In genomic region chr3:146313411-146314111, GRCh38 we compare ENCODE assay signal across 13 cellular contexts.
DNase-seq lines count a peak whose midpoint lies in the region; ATAC-seq and TF ChIP-seq lines count a peak whose summit lies in the region.
"Had no signal": no experiment of that assay in that cellular context is flagged by ENCODE, and none has a peak within 500 bp of the region (broad histone marks: within the 10 kb centered on the region; RNA-seq: fewer than 3 reads in every experiment).

No MANE protein-coding gene starts in this region.

- DNase-seq in MCF 10A (ENCODE audit: unreplicated experiment), result peak; percentile 61
- DNase-seq in breast epithelium (ENCODE audit: low spot score in 2 of 2), result no peak
- peak; percentile 28 for DNase-seq in astrocyte of the cerebellum (ENCODE audit: low read depth)
- peak; percentile 80 for DNase-seq in glomerular endothelial cell (ENCODE audit: extremely low read depth, low read depth, low spot score)
- DNase-seq in upper lobe of left lung, result no peak
- no peak for DNase-seq in NCI-H345 (lab: John Stamatoyannopoulos, UW)
- DNase-seq in stimulated activated CD4-positive, alpha-beta T cell treated with anti-CD3 and anti-CD28 coated beads, Interleukin-2, amount 100 ng/mL, for 48 hours, result no peak
- DNase-seq in SK-N-DZ (ENCODE audit: low spot score), result no peak
- DNase-seq: activated CD8-positive, alpha-beta memory T cell treated with anti-CD3 and anti-CD28 coated beads, Interleukin-2, amount 50 U/mL, for 4 hours; heart right ventricle; NCI-H1694 treated with DMSO at 0.1 percent for 48 hours had no signal

- no peak overlapping the region for H3K27ac ChIP-seq in breast epithelium
- no peak overlapping the region for H3K27ac ChIP-seq in upper lobe of left lung
- H3K27ac ChIP-seq: 22Rv1, HL-60 had no signal

- no TSS peak for BruUV-seq in MCF 10A (replicated peaks; lab: Mats Ljungman, UMichigan)

- H3K4me1 Mint-ChIP-seq in MCF 10A (ENCODE audit: insufficient read depth, unreplicated experiment), result peaks cover 49% of the 10 kb centered on the region

- H3K9me3 Mint-ChIP-seq in MCF 10A (ENCODE audit: unreplicated experiment), result peaks cover 18% of the 10 kb centered on the region

- no peak for TF ChIP-seq POLR2A in breast epithelium (IDR thresholded peaks at IDR 0.05)
- TF ChIP-seq POLR2A in upper lobe of left lung (IDR thresholded peaks at IDR 0.05), result no peak

- ATAC-seq in upper lobe of left lung (ENCODE audit: low FRiP score in 2 of 2), result peak; percentile 43 to 83

- 64 to 66% methylated on average over 3 of the region's 3 CpGs for WGBS in upper lobe of left lung, 2 donors

- no peaks in the 10 kb centered on the region for H3K36me3 Mint-ChIP-seq in MCF 10A (ENCODE audit: insufficient read depth, unreplicated experiment)

- CTCF ChIA-PET in MCF 10A (lab: Yijun Ruan, JAX), result interaction anchor here (0.5 to 3.0 kb wide), 12 partner anchors 14 to 858 kb away, joined by 3 to 21 read pairs (median 4); no protein-coding TSS in a partner anchor

- H3K4me1 ChIP-seq in breast epithelium, result no peaks in the 10 kb centered on the region
- H3K4me1 ChIP-seq in upper lobe of left lung, result peaks cover 6 to 9% (median 6%) of the 10 kb centered on the region in 4 donors

- intact Hi-C loops in MCF 10A (cut with micrococcal nuclease), result no loop called here
- intact Hi-C loops in breast epithelium (cut with DNase I; ENCODE audit: low total_unique reads), result no loop called here

- no peak for TF ChIP-seq EP300 in upper lobe of left lung (IDR thresholded peaks at IDR 0.05)

- no peaks in the 10 kb centered on the region for H3K27me3 Mint-ChIP-seq in MCF 10A (ENCODE audit: insufficient read depth, unreplicated experiment)

- in situ Hi-C loops in astrocyte of the cerebellum (cut with HindIII; ENCODE audit: low sequenced_read_pairs), result no loop called here

- peak overlapping the region; percentile 68 for H3K27ac Mint-ChIP-seq in MCF 10A (ENCODE audit: low read depth, unreplicated experiment)

- TF ChIP-seq CTCF in MCF 10A (IDR thresholded peaks at IDR 0.05; ENCODE audit: unreplicated experiment) (no peak), breast epithelium (IDR thresholded peaks at IDR 0.05) (no peak), astrocyte of the cerebellum (IDR thresholded peaks at IDR 0.05; ENCODE audit: low read depth, low read length, missing control alignments) (no peak), upper lobe of left lung (IDR thresholded peaks at IDR 0.05) (no peak)

- H3K36me3 ChIP-seq in breast epithelium, result no peaks in the 10 kb centered on the region
- no peaks in the 10 kb centered on the region for H3K36me3 ChIP-seq in upper lobe of left lung
- H3K36me3 ChIP-seq: heart right ventricle had no signal

- H3K9me3 ChIP-seq in breast epithelium (no peaks in the 10 kb centered on the region), upper lobe of left lung (no peaks in the 10 kb centered on the region)

- H3K27me3 ChIP-seq in breast epithelium (no peaks in the 10 kb centered on the region), upper lobe of left lung (no peaks in the 10 kb centered on the region)
- H3K27me3 ChIP-seq: heart right ventricle had no signal

- POLR2A ChIA-PET in MCF 10A (lab: Yijun Ruan, JAX), result interaction anchor here (0.7 to 1.8 kb wide), 14 partner anchors 9 to 264 kb away, joined by 3 to 6 read pairs (median 3); partner anchors contain the start of genes PLOD2, PLSCR1 and PLSCR4

- H3K4me3 ChIP-seq in breast epithelium (no peak overlapping the region), astrocyte of the cerebellum (ENCODE audit: low read depth, low read length) (no peak overlapping the region), upper lobe of left lung (no peak overlapping the region)
- H3K4me3 ChIP-seq: heart right ventricle had no signal

- H3K4me3 Mint-ChIP-seq in MCF 10A (ENCODE audit: unreplicated experiment), result peak overlapping the region; percentile 47

Comparison
In these comparisons a context has a peak if more than half of its experiments do, and no peak if none do; other contexts are left out.
1. DNase-seq: peak in MCF 10A (single experiment), astrocyte of the cerebellum (single experiment) and glomerular endothelial cell (single experiment); none in breast epithelium (0 of 2), upper lobe of left lung (0 of 2), NCI-H345 (single experiment), stimulated activated CD4-positive, alpha-beta T cell treated with anti-CD3 and anti-CD28 coated beads, Interleukin-2, amount 100 ng/mL, for 48 hours (0 of 2) and SK-N-DZ (single experiment).